31 cellular contexts compared by ENCODE assay signal in genomic region chr3:129317876-129318275, GRCh38. TPM values are rescaled to one million over a fixed set of nuclear protein-coding genes. Genes with fewer than 3 reads are reported as not detected.
DNase-seq lines count a peak whose midpoint lies in the region; ATAC-seq, FAIRE-seq and TF ChIP-seq lines count a peak whose summit lies in the region.
"Had no signal": no experiment of that assay in that cellular context is flagged by ENCODE, and none has a peak within 500 bp of the region (broad histone marks: within the 10 kb centered on the region; RNA-seq: fewer than 3 reads in every experiment).

No MANE protein-coding gene starts in this region.

- FAIRE-seq in HepG2 (lab: Jason Lieb, UNC): no peak
- FAIRE-seq: D721Med had no signal

- CTCF ChIA-PET in activated B cell treated with CpG ODN at 0.5 μM for 24 hours (lab: Charles Lee): interaction anchor here (0.7 to 2.9 kb wide), 4 partner anchors 10 to 264 kb away, joined by 3 to 14 read pairs (median 4); no protein-coding TSS in a partner anchor
- CTCF ChIA-PET in HepG2 (lab: Yijun Ruan, JAX; ENCODE audit: low intra/inter-chr PET ratio, low total read pairs): no interaction called here
- CTCF ChIA-PET in SK-N-SH (lab: Yijun Ruan, JAX): interaction anchor here (0.6 kb wide), 1 partner anchor 11 kb away, joined by 3 read pairs; no protein-coding TSS in a partner anchor

- no peak overlapping the region for H3K14ac ChIP-seq in neuronal stem cell (ENCODE audit: low read length)

- H4K20me1 ChIP-seq in Karpas-422 (ENCODE audit: insufficient read depth, low read depth, low read length): no peaks in the 10 kb centered on the region
- peaks cover 8% of the 10 kb centered on the region; the same call in 1 of the 2 replicates for H4K20me1 ChIP-seq in HepG2 (ENCODE audit: insufficient read depth, low read length)
- H4K20me1 ChIP-seq in SK-N-SH (ENCODE audit: insufficient read depth): no peaks in the 10 kb centered on the region

- peak; percentile 14 for DNase-seq in D341Med (ENCODE audit: low spot score)
- DNase-seq in Karpas-422: no peak
- no peak for DNase-seq in activated B cell treated with CpG ODN at 0.5 μM for 24 hours
- no peak for DNase-seq in neuronal stem cell (ENCODE audit: low spot score)
- DNase-seq in HepG2 (ENCODE audit: low spot score): no peak
- DNase-seq in DMS153 treated with DMSO at 0.1 percent for 48 hours (lab: John Stamatoyannopoulos, UW; ENCODE audit: unreplicated experiment): no peak
- DNase-seq in SK-N-SH: no peak
- DNase-seq in upper lobe of left lung: no peak
- DNase-seq: activated CD4-positive, alpha-beta memory T cell treated with anti-CD3 and anti-CD28 coated beads for 36 hours; activated CD4-positive, CD25-positive, alpha-beta regulatory T cell; activated gamma-delta T cell treated with Interleukin-2 at 50 U/mL for 16 hours; activated naive CD8-positive, alpha-beta T cell treated with anti-CD3 and anti-CD28 coated beads, Interleukin-2, amount 50 U/mL, for 24 hours; cerebellar nuclear complex; effector CD4-positive, alpha-beta T cell; foreskin keratinocyte; immature natural killer cell; naive thymus-derived CD4-positive, alpha-beta T cell; NCI-H1417 treated with DMSO at 0.1 percent for 48 hours; NCI-H2081 treated with DMSO at 0.1 percent for 48 hours; PC-3; SHP77; spleen; stimulated activated CD4-positive, alpha-beta T cell treated with anti-CD3 and anti-CD28 coated beads, Interleukin-4, amount 100 ng/mL, for 1 hour; stimulated activated naive B cell treated with anti-CD40 and anti-IgM and Interleukin-4, amounts not matched to agents 10 μg/mL and 1 μg/mL and 100 μg/mL, for 72 hours; T1000; testis had no signal

- no peak for TF ChIP-seq CTCF in activated B cell treated with CpG ODN at 0.5 μM for 24 hours (IDR thresholded peaks at IDR 0.05)
- no peak for TF ChIP-seq CTCF in HepG2 (CRISPR knock-in tag; IDR thresholded peaks at IDR 0.05)
- TF ChIP-seq CTCF in SK-N-SH (IDR thresholded peaks at IDR 0.05): no peak
- no peak for TF ChIP-seq CTCF in upper lobe of left lung (IDR thresholded peaks at IDR 0.05)

- no peak for TF ChIP-seq POLR2A in HepG2 (IDR thresholded peaks at IDR 0.05; ENCODE audit: insufficient read depth in 1 of 2, low read depth in 2 of 2, low read length in 2 of 2)
- TF ChIP-seq POLR2A in upper lobe of left lung (IDR thresholded peaks at IDR 0.05): no peak

- H3K9me3 ChIP-seq in Karpas-422 (ENCODE audit: low read length): no peaks in the 10 kb centered on the region
- peaks cover 0 to 3% of the 10 kb centered on the region in 2 donors for H3K9me3 ChIP-seq in neuronal stem cell (replicated peaks in 1 of 2; ENCODE audit: control insufficient read depth in 2 of 2, insufficient read depth in 1 of 2, low read depth in 1 of 2, low read length in 2 of 2)
- H3K9me3 ChIP-seq in HepG2 (ENCODE audit: low read length): no peaks in the 10 kb centered on the region
- H3K9me3 ChIP-seq in SK-N-SH: no peaks in the 10 kb centered on the region
- H3K9me3 ChIP-seq in upper lobe of left lung: no peaks in the 10 kb centered on the region
- H3K9me3 ChIP-seq: left lung, right atrium auricular region, spleen, testis had no signal

- H3K4me1 ChIP-seq in Karpas-422 (ENCODE audit: low read length): peaks cover 33% of the 10 kb centered on the region
- peaks cover 0 to 11% of the 10 kb centered on the region in 2 donors for H3K4me1 ChIP-seq in neuronal stem cell (ENCODE audit: control insufficient read depth in 2 of 2, insufficient read depth in 1 of 2, low read depth in 1 of 2, low read length in 2 of 2)
- H3K4me1 ChIP-seq in HepG2 (ENCODE audit: insufficient read depth, low read length): peaks cover 23% of the 10 kb centered on the region
- peaks cover 0 to 21% of the 10 kb centered on the region in 2 experiments; a peak in 2 of 4 replicates for H3K4me1 ChIP-seq in SK-N-SH (ENCODE audit: control insufficient read depth in 1 of 2, insufficient read depth in 2 of 2, low read depth in 1 of 2, low read length in 1 of 2)
- peaks cover 17 to 35% (median 26%) of the 10 kb centered on the region in 4 donors for H3K4me1 ChIP-seq in upper lobe of left lung
- H3K4me1 ChIP-seq: foreskin keratinocyte had no signal

- H3K27ac ChIP-seq in Karpas-422 (ENCODE audit: low read length) (peak overlapping the region; percentile 94), neuronal stem cell (replicated peaks; ENCODE audit: low read length) (no peak overlapping the region), HepG2 (ENCODE audit: extremely low read length, insufficient read depth, low read length) (no peak overlapping the region), SK-N-SH (ENCODE audit: low read depth in 2 of 2, low read length in 1 of 2) (no peak overlapping the region), upper lobe of left lung (no peak overlapping the region)
- H3K27ac ChIP-seq: foreskin keratinocyte, left lung, parathyroid adenoma, right atrium auricular region had no signal

- peaks cover 24% of the 10 kb centered on the region for H3K79me1 ChIP-seq in neuronal stem cell (ENCODE audit: low read depth, low read length)

- H4K91ac ChIP-seq in neuronal stem cell (ENCODE audit: low read depth, low read length, poor library complexity): no peak overlapping the region

- no peak overlapping the region for H2BK15ac ChIP-seq in neuronal stem cell (ENCODE audit: low read length)

- H2AK5ac ChIP-seq in neuronal stem cell (ENCODE audit: low read depth, low read length): no peak overlapping the region

- no peak overlapping the region for H2BK12ac ChIP-seq in neuronal stem cell (ENCODE audit: low read length)

- H2BK5ac ChIP-seq in neuronal stem cell (ENCODE audit: low read length): no peak overlapping the region

- H3K4me3 ChIP-seq in Karpas-422 (ENCODE audit: low read length) (peak overlapping the region; percentile 90; the same call in 1 of the 2 replicates), neuronal stem cell (ENCODE audit: low read length in 2 of 2) (no peak overlapping the region), HepG2 (replicated peaks in 1 of 3; ENCODE audit: insufficient read depth in 1 of 3, low read depth in 2 of 3, low read length in 3 of 3) (no peak overlapping the region), SK-N-SH (ENCODE audit: low read depth in 2 of 2, low read length in 1 of 2) (no peak overlapping the region), upper lobe of left lung (no peak overlapping the region)
- H3K4me3 ChIP-seq: hepatocyte, left lung had no signal

- H3K9me3 Mint-ChIP-seq in activated B cell treated with CpG ODN at 0.5 μM for 24 hours: no peaks in the 10 kb centered on the region
- H3K9me3 Mint-ChIP-seq: activated CD4-positive, alpha-beta memory T cell treated with anti-CD3 and anti-CD28 coated beads for 36 hours; activated naive CD8-positive, alpha-beta T cell treated with anti-CD3 and anti-CD28 coated beads, Interleukin-2, amount 50 U/mL, for 24 hours; immature natural killer cell; stimulated activated naive B cell treated with anti-CD40 and anti-IgM and Interleukin-4, amounts not matched to agents 10 μg/mL and 1 μg/mL and 100 μg/mL, for 72 hours had no signal

- POLR2A ChIA-PET in activated B cell treated with CpG ODN at 0.5 μM for 24 hours (lab: Charles Lee): no interaction called here
- POLR2A ChIA-PET in HepG2 (lab: Yijun Ruan, JAX): interaction anchor here (3.5 kb wide), 1 partner anchor 9 kb away, joined by 33 read pairs; no protein-coding TSS in a partner anchor
- POLR2A ChIA-PET in SK-N-SH (lab: Yijun Ruan, JAX): no interaction called here

- TF ChIP-seq EP300 in HepG2 (IDR thresholded peaks at IDR 0.05; ENCODE audit: low read depth in 2 of 2, low read length in 2 of 2) (no peak), HepG2 (CRISPR knock-in tag; IDR thresholded peaks at IDR 0.05; ENCODE audit: borderline replicate concordance) (no peak), SK-N-SH (IDR thresholded peaks at IDR 0.05; ENCODE audit: borderline replicate concordance in 1 of 2, low read depth in 1 of 2, low read length in 1 of 2) (no peak), upper lobe of left lung (IDR thresholded peaks at IDR 0.05) (no peak)

- H3K4me2 ChIP-seq in Karpas-422 (ENCODE audit: low read depth, low read length, poor library complexity, severe bottlenecking) (peak overlapping the region; percentile 94), neuronal stem cell (ENCODE audit: insufficient read depth, low read length, poor library complexity, severe bottlenecking) (no peak overlapping the region), HepG2 (ENCODE audit: low read depth, low read length) (no peak overlapping the region), SK-N-SH (no peak overlapping the region)

- no peak overlapping the region for H2AFZ ChIP-seq in Karpas-422 (ENCODE audit: low read length)
- H2AFZ ChIP-seq in neuronal stem cell (ENCODE audit: low read length): no peak overlapping the region
- H2AFZ ChIP-seq in HepG2 (ENCODE audit: low read length): no peak overlapping the region
- no peak overlapping the region for H2AFZ ChIP-seq in SK-N-SH (ENCODE audit: low read depth)
- H2AFZ ChIP-seq: hepatocyte, parathyroid adenoma had no signal

- intact Hi-C loops in activated B cell treated with CpG ODN at 0.5 μM for 24 hours (cut with micrococcal nuclease): loop anchor here (2.0 to 5.0 kb wide), 2 partner anchors 266 to 347 kb away; no protein-coding TSS in a partner anchor
- intact Hi-C loops in HepG2 (cut with micrococcal nuclease; ENCODE audit: unreplicated experiment): loop anchor here (2.0 kb wide), 1 partner anchor 39 kb away; the partner anchor contains the start of gene HMCES

- H3K27me3 Mint-ChIP-seq in activated B cell treated with CpG ODN at 0.5 μM for 24 hours: peaks cover 17% of the 10 kb centered on the region
- H3K27me3 Mint-ChIP-seq: activated CD4-positive, alpha-beta memory T cell treated with anti-CD3 and anti-CD28 coated beads for 36 hours had no signal

- no CpG with 5 or more reads among the region's 6 CpGs for WGBS in neuronal stem cell (ENCODE audit: extremely low coverage in 2 of 2, insufficient read length in 2 of 2, insufficient replicate concordance in 1 of 2), 2 donors
- 74% methylated on average over 6 of the region's 6 CpGs for WGBS in HepG2 (ENCODE audit: low lambda C conversion rate)
- WGBS in SK-N-SH (ENCODE audit: low lambda C conversion rate): 87% methylated on average over 6 of the region's 6 CpGs
- 60 to 76% methylated on average over 6 of the region's 6 CpGs for WGBS in upper lobe of left lung, 2 donors

- H3K27me3 ChIP-seq in Karpas-422 (ENCODE audit: low read length) (no peaks in the 10 kb centered on the region), neuronal stem cell (ENCODE audit: control insufficient read depth in 3 of 3, insufficient read depth in 3 of 3, low read depth in 1 of 3, low read length in 3 of 3) (no peaks in the 10 kb centered on the region), HepG2 (ENCODE audit: control insufficient read depth in 1 of 2, insufficient read depth in 2 of 2, low read length in 2 of 2) (no peaks in the 10 kb centered on the region; a peak in 1 of 5 replicates), SK-N-SH (ENCODE audit: insufficient read depth) (no peaks in the 10 kb centered on the region), upper lobe of left lung (no peaks in the 10 kb centered on the region)
- H3K27me3 ChIP-seq: foreskin keratinocyte, hepatocyte, left lung, right atrium auricular region, testis had no signal

- H3K79me2 ChIP-seq in Karpas-422 (ENCODE audit: low read length): peaks cover 40% of the 10 kb centered on the region
- H3K79me2 ChIP-seq in HepG2 (ENCODE audit: insufficient read depth, low read length): peaks cover 5% of the 10 kb centered on the region
- peaks cover 30% of the 10 kb centered on the region for H3K79me2 ChIP-seq in SK-N-SH (ENCODE audit: insufficient read depth)

- no peaks in the 10 kb centered on the region for H3K9me2 ChIP-seq in Karpas-422 (replicated peaks; ENCODE audit: insufficient read depth, low read length)
- H3K9me2 ChIP-seq in SK-N-SH: no peaks in the 10 kb centered on the region

- peak overlapping the region; percentile 94 for H3K9ac ChIP-seq in Karpas-422 (ENCODE audit: low read length)
- peak overlapping the region; percentile 46 for H3K9ac ChIP-seq in neuronal stem cell (ENCODE audit: low read depth, low read length, poor library complexity)
- no peak overlapping the region for H3K9ac ChIP-seq in HepG2 (ENCODE audit: insufficient read depth, low read depth, low read length)
- no peak overlapping the region for H3K9ac ChIP-seq in SK-N-SH
- H3K9ac ChIP-seq: parathyroid adenoma had no signal

- H3K36me3 ChIP-seq in Karpas-422 (ENCODE audit: insufficient read depth, low read length) (peaks cover 19% of the 10 kb centered on the region), neuronal stem cell (replicated peaks in 1 of 2; ENCODE audit: control insufficient read depth in 2 of 2, insufficient read depth in 2 of 2, low read length in 2 of 2) (peaks cover 26 to 37% of the 10 kb centered on the region in 2 donors), HepG2 (replicated peaks in 1 of 2; ENCODE audit: control insufficient read depth in 1 of 2, insufficient read depth in 2 of 2, low read length in 2 of 2) (no peaks in the 10 kb centered on the region), SK-N-SH (replicated peaks in 1 of 2; ENCODE audit: control insufficient read depth in 1 of 2, insufficient read depth in 2 of 2, low read length in 1 of 2) (no peaks in the 10 kb centered on the region), upper lobe of left lung (no peaks in the 10 kb centered on the region)
- H3K36me3 ChIP-seq: left lung, right atrium auricular region had no signal

- H3K27ac Mint-ChIP-seq in activated B cell treated with CpG ODN at 0.5 μM for 24 hours: peak overlapping the region; percentile 9
- H3K27ac Mint-ChIP-seq: activated CD4-positive, alpha-beta memory T cell treated with anti-CD3 and anti-CD28 coated beads for 36 hours; activated naive CD8-positive, alpha-beta T cell treated with anti-CD3 and anti-CD28 coated beads, Interleukin-2, amount 50 U/mL, for 24 hours; stimulated activated naive B cell treated with anti-CD40 and anti-IgM and Interleukin-4, amounts not matched to agents 10 μg/mL and 1 μg/mL and 100 μg/mL, for 72 hours had no signal

- ATAC-seq in activated B cell treated with CpG ODN at 0.5 μM for 24 hours (ENCODE audit: low read depth): no peak
- no peak for ATAC-seq in HepG2
- no peak for ATAC-seq in upper lobe of left lung (ENCODE audit: low FRiP score in 2 of 2)
- ATAC-seq: activated naive CD8-positive, alpha-beta T cell treated with anti-CD3 and anti-CD28 coated beads, Interleukin-2, amount 50 U/mL, for 24 hours; foreskin keratinocyte; left lung; naive thymus-derived CD4-positive, alpha-beta T cell; PC-3; stimulated activated naive B cell treated with anti-CD40 and anti-IgM and Interleukin-4, amounts not matched to agents 10 μg/mL and 1 μg/mL and 100 μg/mL, for 72 hours had no signal

- H3K18ac ChIP-seq in neuronal stem cell (ENCODE audit: low read length): no peak overlapping the region

- peaks cover 20% of the 10 kb centered on the region for H3K4me1 Mint-ChIP-seq in activated B cell treated with CpG ODN at 0.5 μM for 24 hours

- no peak overlapping the region for H3K4ac ChIP-seq in neuronal stem cell (ENCODE audit: low read length)

- no peak overlapping the region for H4K8ac ChIP-seq in neuronal stem cell (ENCODE audit: low read depth, low read length)

- H2BK120ac ChIP-seq in neuronal stem cell (ENCODE audit: low read depth, low read length): no peak overlapping the region

- BruUV-seq in HepG2 (replicated peaks; lab: Mats Ljungman, UMichigan): no TSS peak

- no peak overlapping the region for H3K23ac ChIP-seq in neuronal stem cell (ENCODE audit: low read depth, low read length, poor library complexity)

- H3K36me3 Mint-ChIP-seq in activated B cell treated with CpG ODN at 0.5 μM for 24 hours (ENCODE audit: low read depth): no peaks in the 10 kb centered on the region
- H3K36me3 Mint-ChIP-seq: immature natural killer cell had no signal

- no peaks in the 10 kb centered on the region for H3F3A ChIP-seq in SK-N-SH (replicated peaks; ENCODE audit: insufficient read depth)

- TF ChIP-seq RAD21 in HepG2 (CRISPR knock-in tag; IDR thresholded peaks at IDR 0.05) (no peak), SK-N-SH (IDR thresholded peaks at IDR 0.05; ENCODE audit: low read length) (no peak)

- in situ Hi-C loops in HepG2 (cut with HindIII; ENCODE audit: extremely low pct_ligation_motif_present, low pct_unique_long_range_greater_than_20kb): no loop called here

- H3K4me3 Mint-ChIP-seq in activated B cell treated with CpG ODN at 0.5 μM for 24 hours: no peak overlapping the region
- H3K4me3 Mint-ChIP-seq: activated CD4-positive, alpha-beta memory T cell treated with anti-CD3 and anti-CD28 coated beads for 36 hours had no signal

RNA-seq across cellular contexts. Expression of gene HMCES, which starts 39.2 kb away (rescaled TPM):
- 169 and 275 TPM in 2 replicates for total RNA-seq in Karpas-422 (2014; rRNA removed; shearing (Covaris generic); ENCODE audit: low replicate concordance)
- total RNA-seq in activated B cell treated with CpG ODN at 0.5 μM for 24 hours: 31.7 and 37.2 TPM in 2 replicates
- polyA plus RNA-seq in neuronal stem cell (2013, experiment 1 of 2): 26.8 TPM
- 25.4 TPM for polyA plus RNA-seq in neuronal stem cell (2013, experiment 2 of 2)
- total RNA-seq in HepG2 (2016; rRNA removed; fragmentation: Illumina TruSeq; extraction: Trizol): 37.5 and 52.4 TPM in 2 replicates
- total RNA-seq in HepG2 (2016; cell fraction: cytosol; rRNA removed; fragmentation: Illumina TruSeq; extraction: Trizol; ENCODE audit: low read depth): 5.9 and 6.0 TPM in 2 replicates
- 39.9 and 50.0 TPM in 2 replicates for total RNA-seq in HepG2 (2016; cell fraction: insoluble cytoplasmic fraction; rRNA removed; fragmentation: Illumina TruSeq; extraction: Trizol)
- total RNA-seq in HepG2 (2016; cell fraction: membrane; rRNA removed; fragmentation: Illumina TruSeq; extraction: Trizol): 15.6 and 17.9 TPM in 2 replicates
- 19.5 and 22.8 TPM in 2 replicates for total RNA-seq in HepG2 (2016; cell fraction: nucleus; rRNA removed; fragmentation: Illumina TruSeq; extraction: Trizol)
- 16.1 and 20.1 TPM in 2 replicates for polyA plus RNA-seq in HepG2 (2011; rRNA removed)
- 12.5 and 16.0 TPM in 2 replicates for polyA plus RNA-seq in HepG2 (2011; cell fraction: cytosol; rRNA removed)
- 7.8 and 11.5 TPM in 2 replicates for polyA plus RNA-seq in HepG2 (2011; cell fraction: nucleus; rRNA removed)
- 23.1 and 26.3 TPM in 2 replicates for polyA plus RNA-seq in HepG2 (2012)
- polyA plus RNA-seq in HepG2 (2016; cell fraction: cytosol; fragmentation: Illumina TruSeq; extraction: Trizol; ENCODE audit: low read depth): 10.2 and 11.1 TPM in 2 replicates
- polyA plus RNA-seq in HepG2 (2016; cell fraction: insoluble cytoplasmic fraction; fragmentation: Illumina TruSeq; extraction: Trizol; ENCODE audit: low read depth): 61.1 and 65.6 TPM in 2 replicates
- polyA plus RNA-seq in HepG2 (2016; cell fraction: membrane; fragmentation: Illumina TruSeq; extraction: Trizol; ENCODE audit: low read depth): 16.9 and 18.1 TPM in 2 replicates
- 34.4 and 36.9 TPM in 2 replicates for polyA plus RNA-seq in HepG2 (2016; cell fraction: nucleus; fragmentation: Illumina TruSeq; extraction: Trizol; ENCODE audit: insufficient read depth, low read depth)
- polyA minus RNA-seq in HepG2 (2011; rRNA and poly(A)+ RNA removed; ENCODE audit: low replicate concordance): 9.7 and 17.6 TPM in 2 replicates
- 12.7 and 20.2 TPM in 2 replicates for polyA minus RNA-seq in HepG2 (2011; cell fraction: cytosol; rRNA and poly(A)+ RNA removed)
- 7.2 and 8.7 TPM in 2 replicates for polyA minus RNA-seq in HepG2 (2011; cell fraction: nucleus; rRNA and poly(A)+ RNA removed)
- 29.0 and 32.4 TPM in 2 replicates for polyA plus RNA-seq in SK-N-SH (2012; rRNA removed)
- polyA plus RNA-seq in SK-N-SH (2012; cell fraction: cytosol; rRNA removed): 33.5 and 34.7 TPM in 2 replicates
- 22.5 and 25.0 TPM in 2 replicates for polyA plus RNA-seq in SK-N-SH (2012; cell fraction: nucleus; rRNA removed)
- total RNA-seq in upper lobe of left lung: 10 to 100 TPM; 27.0 to 38.0 (median 31.1) TPM

Comparison
In these comparisons a context has a peak if more than half of its experiments do, and no peak if none do; other contexts are left out.
1. H3K9ac ChIP-seq: peak in Karpas-422 (single experiment) and neuronal stem cell (single experiment); none in HepG2 (single experiment) and SK-N-SH (single experiment).